ENCODE assay signal across 21 cellular contexts in the genomic region with DNA sequence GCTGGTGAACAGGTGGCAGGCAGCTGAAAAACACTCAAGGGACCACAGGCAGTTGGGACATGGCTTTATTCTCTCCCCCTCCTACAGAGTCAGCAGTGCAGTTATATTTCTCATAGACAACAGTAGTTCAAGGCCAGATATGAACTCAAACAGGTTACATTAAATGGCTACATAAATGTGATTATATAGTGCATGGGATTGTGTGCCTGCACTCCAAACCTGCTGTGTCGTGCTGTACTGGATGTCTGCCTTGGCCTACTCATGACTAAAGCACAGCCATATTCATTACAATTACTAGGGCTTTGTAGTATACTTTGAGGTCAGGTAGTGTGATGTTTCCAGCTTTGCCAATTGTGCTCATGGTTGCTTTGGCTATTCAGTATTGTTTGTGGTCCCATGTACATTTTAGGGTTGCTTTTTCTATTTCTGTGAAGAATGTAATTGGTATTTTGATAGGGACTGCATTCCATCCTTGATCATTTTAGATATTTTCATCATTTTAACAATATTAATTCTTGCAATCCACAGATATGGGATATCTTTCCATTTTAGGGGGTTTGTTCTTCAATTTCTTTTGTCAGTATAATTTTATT.
DNase-seq lines count a peak whose midpoint lies in the region; ATAC-seq, FAIRE-seq and TF ChIP-seq lines count a peak whose summit lies in the region.
"Had no signal": no experiment of that assay in that cellular context is flagged by ENCODE, and none has a peak within 500 bp of the region (broad histone marks: within the 10 kb centered on the region; RNA-seq: fewer than 3 reads in every experiment).

No MANE protein-coding gene starts in this region.

- H3K4me1 Mint-ChIP-seq in activated CD4-positive, alpha-beta T cell treated with anti-CD3 and anti-CD28 coated beads, Interleukin-2, amount 10 ng/mL, durations not matched to agents 24 days and 14 days = no peaks in the 10 kb centered on the region

- H3K9ac ChIP-seq in DND-41 (ENCODE audit: low read depth, low read length) (no peak overlapping the region), GM12878 (ENCODE audit: control insufficient read depth, insufficient read depth, low read length) (no peak overlapping the region)

- FAIRE-seq in GM12878 (lab: Jason Lieb, UNC) = no peak

- H3K4me1 ChIP-seq in DND-41 (ENCODE audit: insufficient read depth, low read length) = no peaks in the 10 kb centered on the region
- H3K4me1 ChIP-seq in GM12878 (ENCODE audit: control insufficient read depth, insufficient read depth, low read length) = no peaks in the 10 kb centered on the region
- H3K4me1 ChIP-seq: BE2C, Peyer's patch, SJCRH30 had no signal

- no peaks in the 10 kb centered on the region for H3K79me2 ChIP-seq in DND-41 (ENCODE audit: insufficient read depth, low read length)
- H3K79me2 ChIP-seq in GM12878 (ENCODE audit: control insufficient read depth, insufficient read depth, low read length) = no peaks in the 10 kb centered on the region

- no peak overlapping the region for H3K27ac ChIP-seq in DND-41 (ENCODE audit: low read length)
- no peak overlapping the region for H3K27ac ChIP-seq in GM12878 (ENCODE audit: control insufficient read depth, insufficient read depth)
- H3K27ac ChIP-seq: Peyer's patch, SJCRH30 had no signal

- H3K27me3 ChIP-seq in DND-41 (ENCODE audit: insufficient read depth, low read length, poor library complexity) (no peaks in the 10 kb centered on the region), GM12878 (replicated peaks in 1 of 2; ENCODE audit: control insufficient read depth in 2 of 2, insufficient read depth in 2 of 2, low read length in 1 of 2) (no peaks in the 10 kb centered on the region)
- H3K27me3 ChIP-seq: BE2C, Peyer's patch, SJCRH30 had no signal

- POLR2A ChIA-PET in GM12878 (lab: Charles Lee) = no interaction called here

- H4K20me1 ChIP-seq in DND-41 (ENCODE audit: insufficient read depth, low read length) (no peaks in the 10 kb centered on the region), GM12878 (ENCODE audit: control insufficient read depth, insufficient read depth) (no peaks in the 10 kb centered on the region)

- no peaks in the 10 kb centered on the region for H3K36me3 Mint-ChIP-seq in activated CD4-positive, alpha-beta T cell treated with anti-CD3 and anti-CD28 coated beads, Interleukin-2, amount 10 ng/mL, durations not matched to agents 24 days and 14 days (ENCODE audit: low read depth)

- CTCF ChIA-PET in GM12878 (lab: Yijun Ruan, JAX) = no interaction called here

- H3K4me2 ChIP-seq in DND-41 (ENCODE audit: insufficient read depth, low read length) (no peak overlapping the region), GM12878 (ENCODE audit: control insufficient read depth, insufficient read depth) (no peak overlapping the region)

- TF ChIP-seq EP300 in GM12878 (IDR thresholded peaks at IDR 0.05; ENCODE audit: borderline replicate concordance in 1 of 2, control insufficient read depth in 1 of 2, low read depth in 2 of 2, low read length in 2 of 2) = no peak

- 0% methylated on average over 1 of the region's 1 CpG for WGBS in GM12878 (ENCODE audit: insufficient coverage, insufficient replicate concordance, low lambda C conversion rate, missing lambda C conversion rate)

- H2AFZ ChIP-seq in DND-41 (ENCODE audit: low read depth, low read length) (no peak overlapping the region), GM12878 (ENCODE audit: control insufficient read depth, low read depth, low read length) (no peak overlapping the region)

- TF ChIP-seq POLR2A in GM12878 (IDR thresholded peaks at IDR 0.05; ENCODE audit: low read depth, low read length) = no peak

- peak; percentile 24 for DNase-seq in COLO668 (lab: John Stamatoyannopoulos, UW; ENCODE audit: unreplicated experiment)
- DNase-seq in DND-41 = peak; percentile 22
- peak; percentile 50 for DNase-seq in NAMALWA (ENCODE audit: low spot score)
- DNase-seq in GM12878 (ENCODE audit: low read depth, low spot score) = no peak
- no peak for DNase-seq in activated CD4-positive, alpha-beta T cell treated with anti-CD3 and anti-CD28 coated beads, Interleukin-2, amount 10 ng/mL, durations not matched to agents 24 days and 14 days
- no peak for DNase-seq in RKO (ENCODE audit: low spot score)
- DNase-seq: BE2C; GOT3; IMR-90; NCI-H1105; NCI-H146; NCI-H2029; NCI-H446 treated with DMSO at 0.1 percent for 48 hours; NCI-H526 treated with DMSO at 0.1 percent for 48 hours; NK-92 treated with Interleukin-12 subunit alpha and Interleukin-12 subunit beta, amount 100 ng/mL, for 24 hours; Peyer's patch; SJCRH30; T-helper 1 cell had no signal

- no peak overlapping the region for H3K4me3 Mint-ChIP-seq in activated CD4-positive, alpha-beta T cell treated with anti-CD3 and anti-CD28 coated beads, Interleukin-2, amount 10 ng/mL, durations not matched to agents 24 days and 14 days

- SMC1A ChIA-PET in GM12878 (lab: Charles Lee; ENCODE audit: uncharacterized antibody, unreplicated experiment) = no interaction called here

- RAD21 ChIA-PET in GM12878 (lab: Charles Lee; ENCODE audit: unreplicated experiment) = no interaction called here

- in situ Hi-C loops in GM12878 (cut with MboI) = no loop called here

- H3K9me3 ChIP-seq in DND-41 (ENCODE audit: insufficient read depth, low read length, severe bottlenecking) (peaks cover 37% of the 10 kb centered on the region), GM12878 (replicated peaks; ENCODE audit: control insufficient read depth, insufficient read depth, low read length) (no peaks in the 10 kb centered on the region; the same call in 2 of the 3 replicates)
- H3K9me3 ChIP-seq: SJCRH30 had no signal

- TF ChIP-seq RAD21 in GM12878 (IDR thresholded peaks at IDR 0.05; ENCODE audit: insufficient read depth, low read depth, low read length) = no peak

- H3K27ac Mint-ChIP-seq in activated CD4-positive, alpha-beta T cell treated with anti-CD3 and anti-CD28 coated beads, Interleukin-2, amount 10 ng/mL, durations not matched to agents 24 days and 14 days = no peak overlapping the region

- H3K9me3 Mint-ChIP-seq in activated CD4-positive, alpha-beta T cell treated with anti-CD3 and anti-CD28 coated beads, Interleukin-2, amount 10 ng/mL, durations not matched to agents 24 days and 14 days = peaks cover 4% of the 10 kb centered on the region

- no peaks in the 10 kb centered on the region for H3K27me3 Mint-ChIP-seq in activated CD4-positive, alpha-beta T cell treated with anti-CD3 and anti-CD28 coated beads, Interleukin-2, amount 10 ng/mL, durations not matched to agents 24 days and 14 days

- intact Hi-C loops in GM12878 (cut with micrococcal nuclease; ENCODE audit: unreplicated experiment) = no loop called here
- intact Hi-C loops in activated CD4-positive, alpha-beta T cell treated with anti-CD3 and anti-CD28 coated beads, Interleukin-2, amount 10 ng/mL, durations not matched to agents 24 days and 14 days (cut with micrococcal nuclease) = no loop called here

- ATAC-seq in DND-41 (ENCODE audit: insufficient read depth, low read depth) (no peak), GM12878 (no peak), HG03097 (IDR thresholded peaks at IDR 0.05; ENCODE audit: low FRiP score, unreplicated experiment) (no peak)
- ATAC-seq in activated CD4-positive, CD25-positive, alpha-beta regulatory T cell treated with anti-CD3 and anti-CD28 coated beads, Interleukin-2, amount 50 U/mL, for 24 hours = no peak
- ATAC-seq: HCT116 had no signal

- TF ChIP-seq CTCF in DND-41 (IDR thresholded peaks at IDR 0.05; ENCODE audit: borderline replicate concordance, extremely low read depth, low read length, poor library complexity, severe bottlenecking) (no peak), GM12878 (IDR thresholded peaks at IDR 0.05 in 2 of 3, conservative IDR thresholded peaks at IDR 0.05 in 1 of 3; ENCODE audit: control insufficient read depth in 2 of 3, extremely low read depth in 1 of 3, insufficient read depth in 1 of 3, low read depth in 3 of 3, low read length in 3 of 3) (no peak)

- H3K36me3 ChIP-seq in DND-41 (ENCODE audit: insufficient read depth, low read length) (no peaks in the 10 kb centered on the region), GM12878 (ENCODE audit: control insufficient read depth in 2 of 2, insufficient read depth in 2 of 2, low read length in 1 of 2) (no peaks in the 10 kb centered on the region)
- H3K36me3 ChIP-seq: BE2C, Peyer's patch, SJCRH30 had no signal

- no TSS peak for BruUV-seq in GM12878 (replicated peaks; lab: Mats Ljungman, UMichigan)

- H3K4me3 ChIP-seq in DND-41 (ENCODE audit: low read depth in 1 of 2, low read length in 2 of 2) = no peak overlapping the region
- H3K4me3 ChIP-seq in GM12878 = no peak overlapping the region
- H3K4me3 ChIP-seq: Peyer's patch, SJCRH30 had no signal

TF ChIP-seq in GM12878, 131 proteins besides CTCF, POLR2A, EP300 and RAD21 (continues in another document):
- TF ChIP-seq, protein P1, sequence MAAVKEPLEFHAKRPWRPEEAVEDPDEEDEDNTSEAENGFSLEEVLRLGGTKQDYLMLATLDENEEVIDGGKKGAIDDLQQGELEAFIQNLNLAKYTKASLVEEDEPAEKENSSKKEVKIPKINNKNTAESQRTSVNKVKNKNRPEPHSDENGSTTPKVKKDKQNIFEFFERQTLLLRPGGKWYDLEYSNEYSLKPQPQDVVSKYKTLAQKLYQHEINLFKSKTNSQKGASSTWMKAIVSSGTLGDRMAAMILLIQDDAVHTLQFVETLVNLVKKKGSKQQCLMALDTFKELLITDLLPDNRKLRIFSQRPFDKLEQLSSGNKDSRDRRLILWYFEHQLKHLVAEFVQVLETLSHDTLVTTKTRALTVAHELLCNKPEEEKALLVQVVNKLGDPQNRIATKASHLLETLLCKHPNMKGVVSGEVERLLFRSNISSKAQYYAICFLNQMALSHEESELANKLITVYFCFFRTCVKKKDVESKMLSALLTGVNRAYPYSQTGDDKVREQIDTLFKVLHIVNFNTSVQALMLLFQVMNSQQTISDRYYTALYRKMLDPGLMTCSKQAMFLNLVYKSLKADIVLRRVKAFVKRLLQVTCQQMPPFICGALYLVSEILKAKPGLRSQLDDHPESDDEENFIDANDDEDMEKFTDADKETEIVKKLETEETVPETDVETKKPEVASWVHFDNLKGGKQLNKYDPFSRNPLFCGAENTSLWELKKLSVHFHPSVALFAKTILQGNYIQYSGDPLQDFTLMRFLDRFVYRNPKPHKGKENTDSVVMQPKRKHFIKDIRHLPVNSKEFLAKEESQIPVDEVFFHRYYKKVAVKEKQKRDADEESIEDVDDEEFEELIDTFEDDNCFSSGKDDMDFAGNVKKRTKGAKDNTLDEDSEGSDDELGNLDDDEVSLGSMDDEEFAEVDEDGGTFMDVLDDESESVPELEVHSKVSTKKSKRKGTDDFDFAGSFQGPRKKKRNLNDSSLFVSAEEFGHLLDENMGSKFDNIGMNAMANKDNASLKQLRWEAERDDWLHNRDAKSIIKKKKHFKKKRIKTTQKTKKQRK (IDR thresholded peaks at IDR 0.05; ENCODE audit: low read depth, low read length) = 0 out of 2 replicates have a peak, but pooled peaks have one; percentile 41

Comparison
In these comparisons a context has a peak if more than half of its experiments do, and no peak if none do; other contexts are left out.
1. DNase-seq: peak in COLO668 (single experiment), DND-41 (single experiment) and NAMALWA (single experiment); none in GM12878 (single experiment), activated CD4-positive, alpha-beta T cell treated with anti-CD3 and anti-CD28 coated beads, Interleukin-2, amount 10 ng/mL, durations not matched to agents 24 days and 14 days (single experiment) and RKO (single experiment).